In genomic region chr2:150487537-150488429, GRCh38 we compare ENCODE assay signal across 8 cellular contexts. TPM values are rescaled to one million over a fixed set of nuclear protein-coding genes. Genes with fewer than 3 reads are reported as not detected.
A peak's percentile ranks its signal among the peaks of the same experiment; 100 is the strongest.
DNase-seq lines count a peak whose midpoint lies in the region; ATAC-seq and TF ChIP-seq lines count a peak whose summit lies in the region.

TSS of gene RND3 (minus strand) at chr2:150487667. CDS start at chr2:150487417, 250 bp downstream.

- H3K9me3 ChIP-seq in uterus = no peaks in the 10 kb centered on the region

- DNase-seq in D341Med (ENCODE audit: low spot score) = peak; percentile 87
- peak; percentile 90 for DNase-seq in NCI-H510A treated with DMSO at 0.1 percent for 48 hours (lab: John Stamatoyannopoulos, UW)
- DNase-seq in activated T-helper 2 cell treated with anti-CD3 and anti-CD28 coated beads, Interferon-gamma antibody, Interleukin-2, Interleukin-4, amounts not matched to agents 10 μg/mL and 5 μg/mL and 100 μg/mL, durations not matched to agents 14 hours and 24 hours and 36 hours (ENCODE audit: low spot score) = peak; percentile 29
- DNase-seq in germinal center (ENCODE audit: low spot score) = peak; percentile 24
- DNase-seq in occipital lobe (lab: John Stamatoyannopoulos, UW) = peak; percentile 84
- DNase-seq in uterus = peak; percentile 95 to 98

- no peaks in the 10 kb centered on the region for H3K36me3 Mint-ChIP-seq in activated T-helper 2 cell treated with anti-CD3 and anti-CD28 coated beads, Interferon-gamma antibody, Interleukin-2, Interleukin-4, amounts not matched to agents 10 μg/mL and 5 μg/mL and 100 μg/mL, durations not matched to agents 14 hours and 24 hours and 36 hours (ENCODE audit: low read depth)

- H3K4me3 ChIP-seq in uterus = peak within 1 kb of the TSS; percentile 56 to 67

- H3K27me3 Mint-ChIP-seq in activated T-helper 2 cell treated with anti-CD3 and anti-CD28 coated beads, Interferon-gamma antibody, Interleukin-2, Interleukin-4, amounts not matched to agents 10 μg/mL and 5 μg/mL and 100 μg/mL, durations not matched to agents 14 hours and 24 hours and 36 hours (ENCODE audit: low read depth) = peaks cover 45% of the 10 kb centered on the region

- no peak within 1 kb of the TSS for H3K27ac Mint-ChIP-seq in activated T-helper 2 cell treated with anti-CD3 and anti-CD28 coated beads, Interferon-gamma antibody, Interleukin-2, Interleukin-4, amounts not matched to agents 10 μg/mL and 5 μg/mL and 100 μg/mL, durations not matched to agents 14 hours and 24 hours and 36 hours

- no peaks in the 10 kb centered on the region for H3K4me1 ChIP-seq in uterus

- H3K4me1 Mint-ChIP-seq in activated T-helper 2 cell treated with anti-CD3 and anti-CD28 coated beads, Interferon-gamma antibody, Interleukin-2, Interleukin-4, amounts not matched to agents 10 μg/mL and 5 μg/mL and 100 μg/mL, durations not matched to agents 14 hours and 24 hours and 36 hours (ENCODE audit: low read depth) = peaks cover 12% of the 10 kb centered on the region

- ATAC-seq in GM19395 (IDR thresholded peaks at IDR 0.05; ENCODE audit: unreplicated experiment) (peak; percentile 78), HG03520 (IDR thresholded peaks at IDR 0.05; ENCODE audit: unreplicated experiment) (peak; percentile 61)

- H3K4me3 Mint-ChIP-seq in activated T-helper 2 cell treated with anti-CD3 and anti-CD28 coated beads, Interferon-gamma antibody, Interleukin-2, Interleukin-4, amounts not matched to agents 10 μg/mL and 5 μg/mL and 100 μg/mL, durations not matched to agents 14 hours and 24 hours and 36 hours (ENCODE audit: low read depth) = peak within 1 kb of the TSS; percentile 63

- intact Hi-C loops in activated T-helper 2 cell treated with anti-CD3 and anti-CD28 coated beads, Interferon-gamma antibody, Interleukin-2, Interleukin-4, amounts not matched to agents 10 μg/mL and 5 μg/mL and 100 μg/mL, durations not matched to agents 14 hours and 24 hours and 36 hours (cut with micrococcal nuclease) = loop anchor here (1.0 kb wide), 1 partner anchor 890 kb away; no protein-coding TSS in a partner anchor
- intact Hi-C loops in uterus (cut with DNase I; ENCODE audit: low total_unique reads) = no loop called here

- no peaks in the 10 kb centered on the region for H3K9me3 Mint-ChIP-seq in activated T-helper 2 cell treated with anti-CD3 and anti-CD28 coated beads, Interferon-gamma antibody, Interleukin-2, Interleukin-4, amounts not matched to agents 10 μg/mL and 5 μg/mL and 100 μg/mL, durations not matched to agents 14 hours and 24 hours and 36 hours

- no peaks in the 10 kb centered on the region for H3K27me3 ChIP-seq in uterus

- peak; percentile 80 to 90 for TF ChIP-seq POLR2A in uterus (IDR thresholded peaks at IDR 0.05)

- H3K27ac ChIP-seq in uterus = peak within 1 kb of the TSS; percentile 81 to 88

- H3K36me3 ChIP-seq in uterus = no peaks in the 10 kb centered on the region

- TF ChIP-seq CTCF in uterus (IDR thresholded peaks at IDR 0.05) = peak; percentile 84 to 89 (median 88)

RNA-seq across cellular contexts. Expression of gene RND3, which starts in this region (rescaled TPM):
- not detected in 2 replicates for total RNA-seq in activated T-helper 2 cell treated with anti-CD3 and anti-CD28 coated beads, Interferon-gamma antibody, Interleukin-2, Interleukin-4, amounts not matched to agents 10 μg/mL and 5 μg/mL and 100 μg/mL, durations not matched to agents 14 hours and 24 hours and 36 hours
- total RNA-seq in occipital lobe (164 TPM), uterus (10 to 100 TPM; 12.6 to 69.4 (median 41.1) TPM)

Comparison
In these comparisons a context has a peak if more than half of its experiments do, and no peak if none do; other contexts are left out.
1. Peak in every context shown above with its lines: DNase-seq, ATAC-seq, H3K4me3 ChIP-seq and H3K27ac ChIP-seq.
2. RNA of gene RND3 (total RNA-seq): 164 TPM in occipital lobe (single experiment) and 12.6 to 69.4 TPM in uterus; not detected in activated T-helper 2 cell treated with anti-CD3 and anti-CD28 coated beads, Interferon-gamma antibody, Interleukin-2, Interleukin-4, amounts not matched to agents 10 μg/mL and 5 μg/mL and 100 μg/mL, durations not matched to agents 14 hours and 24 hours and 36 hours; every median in the first group is over 10 times any median in the second.
3. Peak in DNase-seq in activated T-helper 2 cell treated with anti-CD3 and anti-CD28 coated beads, Interferon-gamma antibody, Interleukin-2, Interleukin-4, amounts not matched to agents 10 μg/mL and 5 μg/mL and 100 μg/mL, durations not matched to agents 14 hours and 24 hours and 36 hours; RNA of the gene not detected or under 1 TPM.
4. DNase-seq: peak in every context shown above with its lines; median percentile 96 in uterus; 90 in NCI-H510A treated with DMSO at 0.1 percent for 48 hours; 87 in D341Med; 84 in occipital lobe; 29 in activated T-helper 2 cell treated with anti-CD3 and anti-CD28 coated beads, Interferon-gamma antibody, Interleukin-2, Interleukin-4, amounts not matched to agents 10 μg/mL and 5 μg/mL and 100 μg/mL, durations not matched to agents 14 hours and 24 hours and 36 hours; 24 in germinal center.